In the genomic region with DNA sequence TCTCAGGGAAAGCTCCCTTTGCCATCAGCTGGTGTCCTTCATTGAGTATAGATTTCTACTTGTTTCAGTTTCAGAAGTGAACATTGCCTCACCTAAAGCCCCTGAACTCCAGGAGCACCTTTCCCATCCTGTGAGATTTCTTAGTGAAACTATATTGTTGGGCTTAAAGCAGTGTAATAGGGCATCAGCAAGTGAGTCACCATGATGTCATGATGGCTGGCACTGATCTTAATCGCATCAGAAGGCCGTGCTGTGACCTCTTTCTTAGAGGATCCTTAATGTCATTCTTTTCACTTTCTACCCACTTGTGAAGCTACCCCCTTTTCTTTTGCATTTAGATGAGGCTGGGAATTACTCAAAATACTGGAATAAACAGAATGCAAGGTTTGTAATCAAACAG, we compare ENCODE assay signal across 25 cellular contexts.
"Had no signal": no experiment of that assay in that cellular context is flagged by ENCODE, and none has a peak within 500 bp of the region (broad histone marks: within the 10 kb centered on the region; RNA-seq: fewer than 3 reads in every experiment).

No MANE protein-coding gene starts in this region.

- ATAC-seq: esophagus mucosa; gastrocnemius medialis; heart left ventricle; left lung; naive thymus-derived CD4-positive, alpha-beta T cell; psoas muscle; right cardiac atrium; stimulated activated effector memory CD8-positive, alpha-beta T cell treated with anti-CD3 and anti-CD28 coated beads, Interleukin-12 subunit alpha, Interleukin-12 subunit beta, amount 100 ng/mL, for 72 hours had no signal

- DNase-seq: dorsolateral prefrontal cortex; effector CD8-positive, alpha-beta T cell; endodermal cell; gastrocnemius medialis; heart left ventricle; kidney; left lung; mesenchymal stem cell; naive thymus-derived CD4-positive, alpha-beta T cell; nephron progenitor cell; occipital lobe; ovary; psoas muscle; right cardiac atrium; sigmoid colon; stimulated activated CD4-positive, alpha-beta T cell treated with anti-CD3 and anti-CD28 coated beads, Interleukin-2, amount 100 ng/mL, for 24 hours; stimulated activated CD4-positive, alpha-beta T cell treated with anti-CD3 and anti-CD28 coated beads, Interleukin-4, amount 100 ng/mL, for 24 hours; stimulated activated naive CD4-positive, alpha-beta T cell treated with Interleukin-2 at 50 U/mL for 16 hours; stomach; testis; tibial artery had no signal

- H3K4me3 Mint-ChIP-seq: endodermal cell; mesothelial cell of epicardium; naive thymus-derived CD4-positive, alpha-beta T cell; nephron progenitor cell; stimulated activated effector memory CD8-positive, alpha-beta T cell treated with anti-CD3 and anti-CD28 coated beads, Interleukin-12 subunit alpha, Interleukin-12 subunit beta, amount 100 ng/mL, for 72 hours; type B pancreatic cell had no signal

- H3K9me3 Mint-ChIP-seq: type B pancreatic cell had no signal

- H3K4me1 Mint-ChIP-seq: endodermal cell; mesothelial cell of epicardium; naive thymus-derived CD4-positive, alpha-beta T cell; nephron progenitor cell; stimulated activated effector memory CD8-positive, alpha-beta T cell treated with anti-CD3 and anti-CD28 coated beads, Interleukin-12 subunit alpha, Interleukin-12 subunit beta, amount 100 ng/mL, for 72 hours had no signal

- H3K27me3 Mint-ChIP-seq: naive thymus-derived CD4-positive, alpha-beta T cell; type B pancreatic cell had no signal

- H3K27ac Mint-ChIP-seq: endodermal cell; mesothelial cell of epicardium; naive thymus-derived CD4-positive, alpha-beta T cell; nephron progenitor cell; stimulated activated effector memory CD8-positive, alpha-beta T cell treated with anti-CD3 and anti-CD28 coated beads, Interleukin-12 subunit alpha, Interleukin-12 subunit beta, amount 100 ng/mL, for 72 hours; type B pancreatic cell had no signal

- H3K36me3 Mint-ChIP-seq: mesothelial cell of epicardium; naive thymus-derived CD4-positive, alpha-beta T cell; stimulated activated effector memory CD8-positive, alpha-beta T cell treated with anti-CD3 and anti-CD28 coated beads, Interleukin-12 subunit alpha, Interleukin-12 subunit beta, amount 100 ng/mL, for 72 hours; type B pancreatic cell had no signal
